ENCODE assay signal across 1 cellular context in genomic region chr3:128153156-128154011, GRCh38.
TF ChIP-seq lines count a peak whose summit lies in the region.

Gene EEFSEC, plus strand, starts transcription at chr3:128153481. Its CDS starts 27 bp downstream, at chr3:128153508.

TF ChIP-seq in K562, 482 proteins besides CTCF, POLR2A, EP300 and RAD21 (continued from another document and continues in another):
- TF ChIP-seq, protein P1, sequence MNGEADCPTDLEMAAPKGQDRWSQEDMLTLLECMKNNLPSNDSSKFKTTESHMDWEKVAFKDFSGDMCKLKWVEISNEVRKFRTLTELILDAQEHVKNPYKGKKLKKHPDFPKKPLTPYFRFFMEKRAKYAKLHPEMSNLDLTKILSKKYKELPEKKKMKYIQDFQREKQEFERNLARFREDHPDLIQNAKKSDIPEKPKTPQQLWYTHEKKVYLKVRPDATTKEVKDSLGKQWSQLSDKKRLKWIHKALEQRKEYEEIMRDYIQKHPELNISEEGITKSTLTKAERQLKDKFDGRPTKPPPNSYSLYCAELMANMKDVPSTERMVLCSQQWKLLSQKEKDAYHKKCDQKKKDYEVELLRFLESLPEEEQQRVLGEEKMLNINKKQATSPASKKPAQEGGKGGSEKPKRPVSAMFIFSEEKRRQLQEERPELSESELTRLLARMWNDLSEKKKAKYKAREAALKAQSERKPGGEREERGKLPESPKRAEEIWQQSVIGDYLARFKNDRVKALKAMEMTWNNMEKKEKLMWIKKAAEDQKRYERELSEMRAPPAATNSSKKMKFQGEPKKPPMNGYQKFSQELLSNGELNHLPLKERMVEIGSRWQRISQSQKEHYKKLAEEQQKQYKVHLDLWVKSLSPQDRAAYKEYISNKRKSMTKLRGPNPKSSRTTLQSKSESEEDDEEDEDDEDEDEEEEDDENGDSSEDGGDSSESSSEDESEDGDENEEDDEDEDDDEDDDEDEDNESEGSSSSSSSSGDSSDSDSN (IDR thresholded peaks at IDR 0.05; ENCODE audit: borderline replicate concordance in 1 of 2, low read depth in 2 of 2, low read length in 2 of 2): peak; percentile 79 to 85; a peak in 3 of 4 replicates
- TF ChIP-seq GABPA (tag; conservative IDR thresholded peaks at IDR 0.05; ENCODE audit: low read depth) (peak; percentile 93), ZNF445 (CRISPR knock-in tag; IDR thresholded peaks at IDR 0.05; ENCODE audit: low read depth) (no peak), TBP (optimal IDR thresholded peaks at IDR 0.05; ENCODE audit: low read depth, low read length) (peak; percentile 76), POLR2H (tag; IDR thresholded peaks at IDR 0.05; ENCODE audit: low read depth) (peak; percentile 30; the same call in 1 of the 2 replicates), CBX1 (IDR thresholded peaks at IDR 0.05; ENCODE audit: low read depth) (peak; percentile 74; the same call in 1 of the 2 replicates), ETV5 (CRISPR knock-in tag; IDR thresholded peaks at IDR 0.05; ENCODE audit: low read depth) (peak; percentile 75), CBFA2T3 (IDR thresholded peaks at IDR 0.05) (no peak), L3MBTL2 (IDR thresholded peaks at IDR 0.05) (peak; percentile 81), ZMIZ1 (IDR thresholded peaks at IDR 0.05; ENCODE audit: low read depth in 2 of 2, low read length in 2 of 2) (0 out of 4 replicates have a peak, but pooled peaks of 1 of the 2 experiments have one; percentile 15), CREM (IDR thresholded peaks at IDR 0.05; ENCODE audit: low read depth) (peak; percentile 65), NUFIP1 (IDR thresholded peaks at IDR 0.05; ENCODE audit: partially characterized antibody) (no peak), TFAP4 (CRISPR knock-in tag; IDR thresholded peaks at IDR 0.05; ENCODE audit: borderline replicate concordance) (peak; percentile 69; the same call in 1 of the 2 replicates), KAT7 (CRISPR knock-in tag; IDR thresholded peaks at IDR 0.05; ENCODE audit: borderline replicate concordance) (peak; percentile 55; the same call in 1 of the 2 replicates), EP400 (IDR thresholded peaks at IDR 0.05) (peak; percentile 62; the same call in 1 of the 2 replicates), FOXM1 (IDR thresholded peaks at IDR 0.05; ENCODE audit: low read depth) (0 out of 2 replicates have a peak, but pooled peaks have one; percentile 8), FOXM1 (CRISPR knock-in tag; IDR thresholded peaks at IDR 0.05; ENCODE audit: low read depth) (no peak), SRF (CRISPR knock-in tag; IDR thresholded peaks at IDR 0.05) (no peak), ELF1 (tag; IDR thresholded peaks at IDR 0.05) (peak; percentile 70), ZBTB9 (CRISPR knock-in tag; IDR thresholded peaks at IDR 0.05) (0 out of 2 replicates have a peak, but pooled peaks have one; percentile 12), ATF7 (IDR thresholded peaks at IDR 0.05) (peak; percentile 53; the same call in 1 of the 2 replicates), NFIX (CRISPR knock-in tag; IDR thresholded peaks at IDR 0.05; ENCODE audit: low read depth) (no peak), ZNF707 (CRISPR knock-in tag; conservative IDR thresholded peaks at IDR 0.05) (no peak), TAF9B (IDR thresholded peaks at IDR 0.05; ENCODE audit: partially characterized antibody) (peak; percentile 80), HOXB6 (CRISPR knock-in tag; IDR thresholded peaks at IDR 0.05; ENCODE audit: borderline replicate concordance) (no peak), SAP30 (IDR thresholded peaks at IDR 0.05; ENCODE audit: borderline replicate concordance, insufficient read depth, low read depth, low read length, poor library complexity, severe bottlenecking) (peak; percentile 80), BCLAF1 (IDR thresholded peaks at IDR 0.05; ENCODE audit: borderline replicate concordance in 1 of 2, control insufficient read depth in 1 of 2, low read depth in 2 of 2, low read length in 1 of 2) (peak in 1 of 2 experiments; percentile 88; a peak in 2 of 4 replicates), GATAD2B (IDR thresholded peaks at IDR 0.05; ENCODE audit: borderline replicate concordance) (no peak), PHF20 (IDR thresholded peaks at IDR 0.05; ENCODE audit: partially characterized antibody) (peak; percentile 69), CHD1 (IDR thresholded peaks at IDR 0.05; ENCODE audit: low read length) (no peak), FOXA3 (CRISPR knock-in tag; conservative IDR thresholded peaks at IDR 0.05 in 1 of 2, IDR thresholded peaks at IDR 0.05 in 1 of 2) (no peak), MTA2 (IDR thresholded peaks at IDR 0.05; ENCODE audit: low read depth) (no peak)
- TF ChIP-seq, protein P2, sequence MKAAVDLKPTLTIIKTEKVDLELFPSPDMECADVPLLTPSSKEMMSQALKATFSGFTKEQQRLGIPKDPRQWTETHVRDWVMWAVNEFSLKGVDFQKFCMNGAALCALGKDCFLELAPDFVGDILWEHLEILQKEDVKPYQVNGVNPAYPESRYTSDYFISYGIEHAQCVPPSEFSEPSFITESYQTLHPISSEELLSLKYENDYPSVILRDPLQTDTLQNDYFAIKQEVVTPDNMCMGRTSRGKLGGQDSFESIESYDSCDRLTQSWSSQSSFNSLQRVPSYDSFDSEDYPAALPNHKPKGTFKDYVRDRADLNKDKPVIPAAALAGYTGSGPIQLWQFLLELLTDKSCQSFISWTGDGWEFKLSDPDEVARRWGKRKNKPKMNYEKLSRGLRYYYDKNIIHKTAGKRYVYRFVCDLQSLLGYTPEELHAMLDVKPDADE (conservative IDR thresholded peaks at IDR 0.05; ENCODE audit: control insufficient read depth, low read depth, low read length): peak; percentile 43; the same call in 1 of the 2 replicates
- TF ChIP-seq, protein P3, sequence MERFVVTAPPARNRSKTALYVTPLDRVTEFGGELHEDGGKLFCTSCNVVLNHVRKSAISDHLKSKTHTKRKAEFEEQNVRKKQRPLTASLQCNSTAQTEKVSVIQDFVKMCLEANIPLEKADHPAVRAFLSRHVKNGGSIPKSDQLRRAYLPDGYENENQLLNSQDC (CRISPR knock-in tag; IDR thresholded peaks at IDR 0.05): peak; percentile 34; the same call in 1 of the 2 replicates
- TF ChIP-seq, protein P4, sequence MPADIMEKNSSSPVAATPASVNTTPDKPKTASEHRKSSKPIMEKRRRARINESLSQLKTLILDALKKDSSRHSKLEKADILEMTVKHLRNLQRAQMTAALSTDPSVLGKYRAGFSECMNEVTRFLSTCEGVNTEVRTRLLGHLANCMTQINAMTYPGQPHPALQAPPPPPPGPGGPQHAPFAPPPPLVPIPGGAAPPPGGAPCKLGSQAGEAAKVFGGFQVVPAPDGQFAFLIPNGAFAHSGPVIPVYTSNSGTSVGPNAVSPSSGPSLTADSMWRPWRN (IDR thresholded peaks at IDR 0.05; ENCODE audit: low read depth): no peak
